Comparison of ENCODE assay signal across 32 cellular contexts in the genomic region with DNA sequence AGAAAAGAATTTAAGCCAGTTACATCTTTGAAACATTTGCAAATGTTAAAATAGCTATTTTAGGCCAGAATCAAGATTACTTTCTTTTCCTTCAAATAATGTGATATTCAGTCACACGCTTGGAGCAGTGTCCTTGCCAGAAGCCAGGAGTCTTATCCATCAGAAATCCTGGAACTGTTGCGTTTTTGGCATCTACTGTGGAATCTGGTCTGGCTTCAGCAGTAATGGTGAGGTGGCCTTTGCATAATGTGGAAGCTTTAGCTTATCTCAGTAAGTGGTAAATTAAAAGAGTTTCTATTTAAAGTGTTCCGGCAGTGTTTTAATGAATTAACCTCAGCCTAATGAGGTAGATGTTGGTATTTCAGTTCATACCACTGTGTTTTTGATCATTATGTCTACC.
"Had no signal": no experiment of that assay in that cellular context is flagged by ENCODE, and none has a peak within 500 bp of the region (broad histone marks: within the 10 kb centered on the region; RNA-seq: fewer than 3 reads in every experiment).

No MANE protein-coding gene starts in this region.

- H3K4me1 ChIP-seq: neural progenitor cell, parathyroid adenoma, psoas muscle had no signal

- H3K9ac ChIP-seq: neural progenitor cell, parathyroid adenoma had no signal

- H3K27ac ChIP-seq: cardiac muscle cell, dorsolateral prefrontal cortex, foreskin keratinocyte, left ventricle myocardium inferior, neural progenitor cell, parathyroid adenoma, psoas muscle, sigmoid colon, suprapubic skin, tibial artery, upper lobe of right lung, VCaP had no signal

- H3K9me3 ChIP-seq: left ventricle myocardium inferior, psoas muscle, sigmoid colon, suprapubic skin, tibial artery, upper lobe of right lung had no signal

- H3K4me3 ChIP-seq: cardiac muscle cell, coronary artery, dorsolateral prefrontal cortex, left ventricle myocardium inferior, lung, neural progenitor cell, psoas muscle, sigmoid colon, smooth muscle cell, suprapubic skin, tibial artery, upper lobe of right lung had no signal

- H3K27me3 ChIP-seq: cardiac muscle cell, dorsolateral prefrontal cortex, foreskin keratinocyte, neural progenitor cell, sigmoid colon, suprapubic skin, tibial artery, upper lobe of right lung had no signal

- DNase-seq: activated CD4-positive, alpha-beta T cell treated with anti-CD3 and anti-CD28 coated beads for 48 hours; activated CD4-positive, alpha-beta T cell treated with anti-CD3 and anti-CD28 coated beads, Interleukin-2, amount 50 U/mL, for 48 hours; activated CD8-positive, alpha-beta memory T cell treated with anti-CD3 and anti-CD28 coated beads, Interleukin-2, amount 50 U/mL, for 4 hours; activated gamma-delta T cell; activated naive CD4-positive, alpha-beta T cell treated with anti-CD3 and anti-CD28 coated beads, Interleukin-2, amount 10 ng/mL, durations not matched to agents 7 days and 5 days; activated naive CD8-positive, alpha-beta T cell treated with anti-CD3 and anti-CD28 coated beads, Interleukin-2, amount 10 ng/mL, durations not matched to agents 7 days and 5 days; activated T-cell treated with anti-CD3 and anti-CD28 coated beads, Interleukin-2, amount 50 U/mL, for 1 hour; amygdala; cerebellar nuclear complex; dorsolateral prefrontal cortex; effector memory CD4-positive, alpha-beta T cell; foreskin keratinocyte; islet precursor cell; left ventricle myocardium inferior; mesendoderm; natural killer cell; occipital lobe; psoas muscle; sigmoid colon; stimulated activated naive CD4-positive, alpha-beta T cell; T-helper 9 cell; upper lobe of right lung had no signal

- H3K36me3 ChIP-seq: neural progenitor cell had no signal

- ATAC-seq: activated CD4-positive, CD25-positive, alpha-beta regulatory T cell treated with anti-CD3 and anti-CD28 coated beads, Interleukin-2, amount 50 U/mL, for 24 hours; foreskin keratinocyte; natural killer cell; psoas muscle; upper lobe of right lung had no signal

- H2AFZ ChIP-seq: neural progenitor cell, parathyroid adenoma had no signal

- H3K4me2 ChIP-seq: neural progenitor cell, smooth muscle cell had no signal
